1 cellular context compared by ENCODE assay signal in the genomic region with DNA sequence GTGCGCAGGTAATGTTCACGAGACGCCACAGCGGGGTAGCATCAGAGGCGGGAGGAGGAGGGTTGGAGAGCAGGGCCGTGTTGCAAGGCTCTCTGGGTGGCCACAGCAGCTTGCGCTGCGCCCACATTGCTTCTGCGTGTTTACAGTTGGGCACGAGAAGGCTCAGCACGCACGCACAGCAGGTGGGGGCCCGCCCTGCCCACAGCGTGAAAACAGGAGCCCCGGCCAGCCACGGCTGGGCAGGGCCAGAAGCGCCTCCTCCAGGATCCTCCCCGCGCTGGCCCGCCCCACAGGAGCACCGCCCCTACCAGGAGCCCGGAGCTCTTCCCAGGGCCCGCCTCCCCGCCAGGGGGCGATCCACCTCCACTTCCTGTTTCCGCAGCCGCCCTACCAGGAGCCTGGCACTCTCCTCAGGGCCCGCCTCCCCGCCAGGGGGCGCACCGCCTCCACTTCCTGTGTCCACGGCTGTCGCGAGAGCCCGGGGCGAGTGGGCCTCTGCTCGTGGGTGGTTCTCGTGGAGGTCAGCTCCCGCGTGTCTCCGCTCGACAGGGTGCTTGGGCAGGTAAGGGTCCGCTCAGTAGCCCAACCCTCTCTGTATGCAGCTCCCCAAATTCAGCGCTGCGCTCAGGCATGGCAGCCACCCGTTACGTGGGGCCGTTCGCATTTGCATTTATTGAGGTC.
A peak's percentile ranks its signal among the peaks of the same experiment; 100 is the strongest.
TF ChIP-seq lines count a peak whose summit lies in the region.

A gene with protein sequence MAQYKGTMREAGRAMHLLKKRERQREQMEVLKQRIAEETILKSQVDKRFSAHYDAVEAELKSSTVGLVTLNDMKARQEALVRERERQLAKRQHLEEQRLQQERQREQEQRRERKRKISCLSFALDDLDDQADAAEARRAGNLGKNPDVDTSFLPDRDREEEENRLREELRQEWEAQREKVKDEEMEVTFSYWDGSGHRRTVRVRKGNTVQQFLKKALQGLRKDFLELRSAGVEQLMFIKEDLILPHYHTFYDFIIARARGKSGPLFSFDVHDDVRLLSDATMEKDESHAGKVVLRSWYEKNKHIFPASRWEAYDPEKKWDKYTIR (plus strand): TSS at position 449 of the 681 bp plus-strand sequence. CDS start 439 bp downstream, outside the sequence.

TF ChIP-seq in HCT116, 20 proteins besides CTCF, POLR2A, EP300 and RAD21 (continued from another document):
- TF ChIP-seq YY1 (IDR thresholded peaks at IDR 0.05; ENCODE audit: extremely low read depth, insufficient replicate concordance, low read depth, low read length): no peak
- TF ChIP-seq FOSL1 (IDR thresholded peaks at IDR 0.05; ENCODE audit: low read depth): no peak
- TF ChIP-seq EZH2phosphoT487 (IDR thresholded peaks at IDR 0.05; ENCODE audit: borderline replicate concordance): no peak
- TF ChIP-seq ELF1 (IDR thresholded peaks at IDR 0.05; ENCODE audit: borderline replicate concordance, low read depth): peak; percentile 24; the same call in 1 of the 2 replicates
